ENCODE assay signal across 2 cellular contexts in the genomic region with DNA sequence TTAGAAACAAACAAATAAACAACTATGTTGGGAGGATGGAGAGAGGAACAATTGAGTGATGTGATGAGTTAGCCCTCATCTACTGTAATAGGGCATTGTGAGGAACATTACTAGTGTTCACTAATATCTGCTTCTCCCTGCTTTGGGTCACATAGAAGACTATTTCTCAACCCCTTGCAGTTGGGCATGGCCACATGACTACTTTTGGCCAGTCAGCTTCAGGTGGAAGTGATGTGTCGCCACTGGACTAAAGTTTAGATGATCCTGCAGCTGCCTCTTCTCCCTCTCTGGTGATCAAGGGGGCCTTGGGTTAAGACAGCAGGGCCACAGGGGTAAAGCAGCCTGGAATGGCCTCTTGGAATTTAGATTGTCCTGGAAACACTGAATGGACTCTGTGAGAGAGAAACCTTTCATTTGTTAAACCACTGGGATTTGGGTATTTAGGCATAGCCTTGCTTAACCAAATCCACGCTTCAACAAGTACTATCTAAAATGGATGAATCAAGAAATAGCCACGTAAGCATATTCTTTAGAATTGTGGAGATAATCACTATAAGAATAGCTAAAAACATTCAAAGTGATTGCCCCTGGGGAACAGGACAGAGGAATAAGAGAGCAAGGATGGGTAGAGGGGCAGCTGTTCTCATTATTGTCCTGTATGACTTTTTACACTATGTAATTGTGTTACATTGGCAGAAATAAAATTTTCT.
TF ChIP-seq lines count a peak whose summit lies in the region.

No MANE protein-coding gene starts in this region.

TF ChIP-seq in A549, 52 proteins besides CTCF, POLR2A, EP300 and RAD21:
- TF ChIP-seq MAFK (IDR thresholded peaks at IDR 0.05; ENCODE audit: partially characterized antibody): peak; percentile 79
- TF ChIP-seq TP53 (CRISPR knock-in tag; IDR thresholded peaks at IDR 0.05): no peak

TF ChIP-seq in GM23338, 12 proteins besides CTCF, POLR2A, EP300 and RAD21:
- TF ChIP-seq POLR2AphosphoS5 (IDR thresholded peaks at IDR 0.05; ENCODE audit: low read depth) (no peak), JUNB (IDR thresholded peaks at IDR 0.05; ENCODE audit: unreplicated experiment) (no peak), ETS1 (IDR thresholded peaks at IDR 0.05) (no peak), ZNF114 (CRISPR knock-in tag; IDR thresholded peaks at IDR 0.05) (no peak), STAT1 (IDR thresholded peaks at IDR 0.05; ENCODE audit: unreplicated experiment) (no peak), NANOG (IDR thresholded peaks at IDR 0.05; ENCODE audit: borderline replicate concordance) (no peak), EZH2phosphoT487 (IDR thresholded peaks at IDR 0.05; ENCODE audit: unreplicated experiment) (no peak), EZH2 (IDR thresholded peaks at IDR 0.05; ENCODE audit: low read depth, unreplicated experiment) (no peak), CREB1 (CRISPR knock-in tag; IDR thresholded peaks at IDR 0.05; ENCODE audit: low read depth) (no peak), ZNF331 (CRISPR knock-in tag; IDR thresholded peaks at IDR 0.05; ENCODE audit: low read depth) (no peak)
- TF ChIP-seq, protein P1, sequence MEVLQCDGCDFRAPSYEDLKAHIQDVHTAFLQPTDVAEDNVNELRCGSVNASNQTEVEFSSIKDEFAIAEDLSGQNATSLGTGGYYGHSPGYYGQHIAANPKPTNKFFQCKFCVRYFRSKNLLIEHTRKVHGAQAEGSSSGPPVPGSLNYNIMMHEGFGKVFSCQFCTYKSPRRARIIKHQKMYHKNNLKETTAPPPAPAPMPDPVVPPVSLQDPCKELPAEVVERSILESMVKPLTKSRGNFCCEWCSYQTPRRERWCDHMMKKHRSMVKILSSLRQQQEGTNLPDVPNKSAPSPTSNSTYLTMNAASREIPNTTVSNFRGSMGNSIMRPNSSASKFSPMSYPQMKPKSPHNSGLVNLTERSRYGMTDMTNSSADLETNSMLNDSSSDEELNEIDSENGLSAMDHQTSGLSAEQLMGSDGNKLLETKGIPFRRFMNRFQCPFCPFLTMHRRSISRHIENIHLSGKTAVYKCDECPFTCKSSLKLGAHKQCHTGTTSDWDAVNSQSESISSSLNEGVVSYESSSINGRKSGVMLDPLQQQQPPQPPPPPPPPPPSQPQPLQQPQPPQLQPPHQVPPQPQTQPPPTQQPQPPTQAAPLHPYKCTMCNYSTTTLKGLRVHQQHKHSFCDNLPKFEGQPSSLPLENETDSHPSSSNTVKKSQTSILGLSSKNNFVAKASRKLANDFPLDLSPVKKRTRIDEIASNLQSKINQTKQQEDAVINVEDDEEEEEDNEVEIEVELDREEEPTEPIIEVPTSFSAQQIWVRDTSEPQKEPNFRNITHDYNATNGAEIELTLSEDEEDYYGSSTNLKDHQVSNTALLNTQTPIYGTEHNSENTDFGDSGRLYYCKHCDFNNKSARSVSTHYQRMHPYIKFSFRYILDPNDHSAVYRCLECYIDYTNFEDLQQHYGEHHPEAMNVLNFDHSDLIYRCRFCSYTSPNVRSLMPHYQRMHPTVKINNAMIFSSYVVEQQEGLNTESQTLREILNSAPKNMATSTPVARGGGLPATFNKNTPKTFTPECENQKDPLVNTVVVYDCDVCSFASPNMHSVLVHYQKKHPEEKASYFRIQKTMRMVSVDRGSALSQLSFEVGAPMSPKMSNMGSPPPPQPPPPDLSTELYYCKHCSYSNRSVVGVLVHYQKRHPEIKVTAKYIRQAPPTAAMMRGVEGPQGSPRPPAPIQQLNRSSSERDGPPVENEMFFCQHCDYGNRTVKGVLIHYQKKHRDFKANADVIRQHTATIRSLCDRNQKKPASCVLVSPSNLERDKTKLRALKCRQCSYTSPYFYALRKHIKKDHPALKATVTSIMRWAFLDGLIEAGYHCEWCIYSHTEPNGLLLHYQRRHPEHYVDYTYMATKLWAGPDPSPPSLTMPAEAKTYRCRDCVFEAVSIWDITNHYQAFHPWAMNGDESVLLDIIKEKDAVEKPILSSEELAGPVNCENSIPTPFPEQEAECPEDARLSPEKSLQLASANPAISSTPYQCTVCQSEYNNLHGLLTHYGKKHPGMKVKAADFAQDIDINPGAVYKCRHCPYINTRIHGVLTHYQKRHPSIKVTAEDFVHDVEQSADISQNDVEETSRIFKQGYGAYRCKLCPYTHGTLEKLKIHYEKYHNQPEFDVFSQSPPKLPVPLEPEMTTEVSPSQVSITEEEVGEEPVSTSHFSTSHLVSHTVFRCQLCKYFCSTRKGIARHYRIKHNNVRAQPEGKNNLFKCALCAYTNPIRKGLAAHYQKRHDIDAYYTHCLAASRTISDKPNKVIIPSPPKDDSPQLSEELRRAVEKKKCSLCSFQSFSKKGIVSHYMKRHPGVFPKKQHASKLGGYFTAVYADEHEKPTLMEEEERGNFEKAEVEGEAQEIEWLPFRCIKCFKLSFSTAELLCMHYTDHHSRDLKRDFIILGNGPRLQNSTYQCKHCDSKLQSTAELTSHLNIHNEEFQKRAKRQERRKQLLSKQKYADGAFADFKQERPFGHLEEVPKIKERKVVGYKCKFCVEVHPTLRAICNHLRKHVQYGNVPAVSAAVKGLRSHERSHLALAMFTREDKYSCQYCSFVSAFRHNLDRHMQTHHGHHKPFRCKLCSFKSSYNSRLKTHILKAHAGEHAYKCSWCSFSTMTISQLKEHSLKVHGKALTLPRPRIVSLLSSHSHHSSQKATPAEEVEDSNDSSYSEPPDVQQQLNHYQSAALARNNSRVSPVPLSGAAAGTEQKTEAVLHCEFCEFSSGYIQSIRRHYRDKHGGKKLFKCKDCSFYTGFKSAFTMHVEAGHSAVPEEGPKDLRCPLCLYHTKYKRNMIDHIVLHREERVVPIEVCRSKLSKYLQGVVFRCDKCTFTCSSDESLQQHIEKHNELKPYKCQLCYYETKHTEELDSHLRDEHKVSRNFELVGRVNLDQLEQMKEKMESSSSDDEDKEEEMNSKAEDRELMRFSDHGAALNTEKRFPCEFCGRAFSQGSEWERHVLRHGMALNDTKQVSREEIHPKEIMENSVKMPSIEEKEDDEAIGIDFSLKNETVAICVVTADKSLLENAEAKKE (CRISPR knock-in tag; IDR thresholded peaks at IDR 0.05): no peak
- TF ChIP-seq, protein P2, sequence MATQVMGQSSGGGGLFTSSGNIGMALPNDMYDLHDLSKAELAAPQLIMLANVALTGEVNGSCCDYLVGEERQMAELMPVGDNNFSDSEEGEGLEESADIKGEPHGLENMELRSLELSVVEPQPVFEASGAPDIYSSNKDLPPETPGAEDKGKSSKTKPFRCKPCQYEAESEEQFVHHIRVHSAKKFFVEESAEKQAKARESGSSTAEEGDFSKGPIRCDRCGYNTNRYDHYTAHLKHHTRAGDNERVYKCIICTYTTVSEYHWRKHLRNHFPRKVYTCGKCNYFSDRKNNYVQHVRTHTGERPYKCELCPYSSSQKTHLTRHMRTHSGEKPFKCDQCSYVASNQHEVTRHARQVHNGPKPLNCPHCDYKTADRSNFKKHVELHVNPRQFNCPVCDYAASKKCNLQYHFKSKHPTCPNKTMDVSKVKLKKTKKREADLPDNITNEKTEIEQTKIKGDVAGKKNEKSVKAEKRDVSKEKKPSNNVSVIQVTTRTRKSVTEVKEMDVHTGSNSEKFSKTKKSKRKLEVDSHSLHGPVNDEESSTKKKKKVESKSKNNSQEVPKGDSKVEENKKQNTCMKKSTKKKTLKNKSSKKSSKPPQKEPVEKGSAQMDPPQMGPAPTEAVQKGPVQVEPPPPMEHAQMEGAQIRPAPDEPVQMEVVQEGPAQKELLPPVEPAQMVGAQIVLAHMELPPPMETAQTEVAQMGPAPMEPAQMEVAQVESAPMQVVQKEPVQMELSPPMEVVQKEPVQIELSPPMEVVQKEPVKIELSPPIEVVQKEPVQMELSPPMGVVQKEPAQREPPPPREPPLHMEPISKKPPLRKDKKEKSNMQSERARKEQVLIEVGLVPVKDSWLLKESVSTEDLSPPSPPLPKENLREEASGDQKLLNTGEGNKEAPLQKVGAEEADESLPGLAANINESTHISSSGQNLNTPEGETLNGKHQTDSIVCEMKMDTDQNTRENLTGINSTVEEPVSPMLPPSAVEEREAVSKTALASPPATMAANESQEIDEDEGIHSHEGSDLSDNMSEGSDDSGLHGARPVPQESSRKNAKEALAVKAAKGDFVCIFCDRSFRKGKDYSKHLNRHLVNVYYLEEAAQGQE (IDR thresholded peaks at IDR 0.05; ENCODE audit: unreplicated experiment): no peak
